Comparison of ENCODE assay signal across 8 cellular contexts in genomic region chr3:42443819-42444436, GRCh38. TPM values are rescaled to one million over a fixed set of nuclear protein-coding genes. Genes with fewer than 3 reads are reported as not detected.
DNase-seq lines count a peak whose midpoint lies in the region; ATAC-seq lines count a peak whose summit lies in the region.

No MANE protein-coding gene starts in this region.

- H3K4me3 Mint-ChIP-seq in effector memory CD8-positive, alpha-beta T cell = no peak overlapping the region

- H2AK5ac ChIP-seq in mesendoderm (ENCODE audit: low read length) = no peak overlapping the region

- peaks cover 7 to 66% of the 10 kb centered on the region in 2 donors for H3K27me3 Mint-ChIP-seq in effector memory CD8-positive, alpha-beta T cell

- H3K4me2 ChIP-seq in mesendoderm (ENCODE audit: low read length) = no peak overlapping the region

- no peak overlapping the region for H3K27ac Mint-ChIP-seq in effector memory CD8-positive, alpha-beta T cell

- DNase-seq in ACHN (peak; percentile 67), NOMO-1 (lab: John Stamatoyannopoulos, UW; ENCODE audit: unreplicated experiment in 2 of 2) (peak; percentile 55 to 57), mesendoderm (peak; percentile 94)
- DNase-seq in activated CD8-positive, alpha-beta memory T cell treated with anti-CD3 and anti-CD28 coated beads for 1 hour (ENCODE audit: extremely low read depth in 1 of 2, low read depth in 1 of 2) = peak; percentile 48 to 67
- DNase-seq in effector memory CD8-positive, alpha-beta T cell = peak; percentile 60 to 76 (median 60)
- DNase-seq in stimulated activated CD8-positive, alpha-beta memory T cell treated with anti-CD3 and anti-CD28 coated beads, Interleukin-15, amount 100 ng/mL, for 48 hours (ENCODE audit: low read depth in 2 of 2) = peak; percentile 55 to 57

- no peak overlapping the region for H2BK15ac ChIP-seq in mesendoderm (replicated peaks; ENCODE audit: low read depth)

- no peak overlapping the region for H3K4me3 ChIP-seq in mesendoderm (ENCODE audit: low read length)

- no peaks in the 10 kb centered on the region for H3K36me3 ChIP-seq in mesendoderm (ENCODE audit: control insufficient read depth, insufficient read depth, low read length)

- H3K56ac ChIP-seq in mesendoderm (ENCODE audit: low read length) = peak overlapping the region; percentile 47

- H2BK120ac ChIP-seq in mesendoderm (ENCODE audit: low read depth, low read length) = no peak overlapping the region

- no peaks in the 10 kb centered on the region for H3K36me3 Mint-ChIP-seq in effector memory CD8-positive, alpha-beta T cell (ENCODE audit: insufficient read depth)

- H4K5ac ChIP-seq in mesendoderm (ENCODE audit: low read length) = no peak overlapping the region

- H3K4ac ChIP-seq in mesendoderm (ENCODE audit: low read depth, low read length) = no peak overlapping the region

- peak overlapping the region; percentile 6 for H2BK5ac ChIP-seq in mesendoderm (ENCODE audit: low read length)

- H3K79me2 ChIP-seq in mesendoderm (ENCODE audit: control insufficient read depth, insufficient read depth, low read length) = no peaks in the 10 kb centered on the region

- H3K18ac ChIP-seq in mesendoderm (ENCODE audit: low read length) = no peak overlapping the region

- H3K23ac ChIP-seq in mesendoderm (ENCODE audit: low read length) = no peak overlapping the region

- no CpG with 5 or more reads among the region's 9 CpGs for whole genome bisulfite sequencing in mesendoderm (ENCODE audit: extremely low coverage, insufficient coverage, low lambda C conversion rate)

- in situ Hi-C loops in ACHN (cut with HindIII; ENCODE audit: low pct_ligation_motif_present, low pct_unique_long_range_greater_than_20kb, low sequenced_read_pairs) = no loop called here

- no peak overlapping the region for H3K27ac ChIP-seq in mesendoderm (ENCODE audit: low read depth, low read length)

- no peak overlapping the region for H4K8ac ChIP-seq in mesendoderm (ENCODE audit: low read depth, low read length)

- peaks cover 13% of the 10 kb centered on the region for H3K4me1 ChIP-seq in mesendoderm (ENCODE audit: control insufficient read depth, low read depth, low read length)

- H3K27me3 ChIP-seq in mesendoderm (ENCODE audit: insufficient read depth, low read length, poor library complexity) = no peaks in the 10 kb centered on the region

- peak; percentile 87 for ATAC-seq in GM18868 (IDR thresholded peaks at IDR 0.05; ENCODE audit: unreplicated experiment)
- ATAC-seq in HG03565 (IDR thresholded peaks at IDR 0.05; ENCODE audit: unreplicated experiment) = peak; percentile 53
- ATAC-seq in effector memory CD8-positive, alpha-beta T cell (replicated peaks) = peak; percentile 75

- no peak overlapping the region for H3K9ac ChIP-seq in mesendoderm (ENCODE audit: low read length)

- peaks cover 0 to 2% of the 10 kb centered on the region in 2 donors for H3K4me1 Mint-ChIP-seq in effector memory CD8-positive, alpha-beta T cell (ENCODE audit: low read depth in 2 of 2)

- H3K79me1 ChIP-seq in mesendoderm (ENCODE audit: low read length) = no peaks in the 10 kb centered on the region

- no peaks in the 10 kb centered on the region for H3K9me3 Mint-ChIP-seq in effector memory CD8-positive, alpha-beta T cell

RNA-seq across cellular contexts. Expression of gene LYZL4, which starts 33.5 kb away (rescaled TPM):
- not detected for polyA plus RNA-seq in mesendoderm (2013, experiment 1 of 2)
- not detected for polyA plus RNA-seq in mesendoderm (2013, experiment 2 of 2)

RNA-seq across cellular contexts. Expression of gene VIPR1, which starts 58.5 kb away (rescaled TPM):
- polyA plus RNA-seq in mesendoderm (2013, experiment 1 of 2) = 2.8 TPM
- 2.9 TPM for polyA plus RNA-seq in mesendoderm (2013, experiment 2 of 2)
